9 cellular contexts compared by ENCODE assay signal in the genomic region with DNA sequence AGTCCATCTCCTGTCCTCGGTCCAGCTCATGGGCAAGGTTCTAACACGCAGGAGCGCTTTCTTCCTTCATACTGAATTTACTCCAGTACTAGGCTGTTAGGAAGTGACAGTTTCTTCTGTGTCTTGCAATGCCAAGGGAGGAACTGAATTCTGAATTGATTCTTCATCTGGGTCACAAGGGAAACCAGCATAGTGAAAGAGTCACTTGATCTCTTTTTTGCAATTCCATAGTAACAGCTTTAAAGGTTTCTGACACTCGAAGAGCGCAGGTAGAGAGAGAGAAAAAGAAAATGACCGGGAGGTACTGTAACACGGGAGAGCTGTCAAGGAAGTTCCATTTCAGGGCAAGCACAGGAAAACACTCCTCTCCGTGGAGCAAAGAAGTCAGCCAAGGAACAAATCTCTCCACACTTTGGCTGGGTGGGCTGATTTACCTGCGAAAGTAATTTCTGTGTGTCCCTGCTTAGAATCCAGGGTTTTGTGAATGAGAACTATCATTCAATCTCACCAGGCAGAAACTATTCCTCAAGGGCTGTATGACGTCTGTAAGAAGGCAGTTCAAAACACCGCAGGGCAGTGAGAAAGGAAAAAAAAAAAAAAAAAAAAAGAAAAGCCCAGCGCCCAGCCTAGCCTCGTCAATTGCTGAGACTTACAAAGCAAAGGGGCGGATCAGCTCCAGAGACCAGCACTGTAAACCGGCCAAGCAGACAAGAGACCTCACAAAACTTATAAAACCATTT.
DNase-seq lines count a peak whose midpoint lies in the region; ATAC-seq, FAIRE-seq and TF ChIP-seq lines count a peak whose summit lies in the region.
"Had no signal": no experiment of that assay in that cellular context is flagged by ENCODE, and none has a peak within 500 bp of the region (broad histone marks: within the 10 kb centered on the region; RNA-seq: fewer than 3 reads in every experiment).

No MANE protein-coding gene starts in this region.

- no peaks in the 10 kb centered on the region for H3K36me3 Mint-ChIP-seq in CD8-positive, alpha-beta T cell

- TF ChIP-seq CTCF in CD8-positive, alpha-beta T cell (IDR thresholded peaks at IDR 0.05): no peak
- TF ChIP-seq CTCF in H1 (IDR thresholded peaks at IDR 0.05; ENCODE audit: control extremely low read depth in 1 of 3, insufficient read depth in 1 of 3, low read depth in 1 of 3, low read length in 3 of 3) (no peak), lung (IDR thresholded peaks at IDR 0.05; ENCODE audit: control extremely low read depth, extremely low read depth) (no peak)

- POLR2A ChIA-PET in CD8-positive, alpha-beta T cell (lab: Charles Lee): no interaction called here
- POLR2A ChIA-PET in H1 (lab: Charles Lee; ENCODE audit: partially characterized antibody): no interaction called here

- no peak overlapping the region for H3K9ac ChIP-seq in H1 (replicated peaks in 1 of 4; ENCODE audit: extremely low read depth in 1 of 4, low read depth in 3 of 4, low read length in 3 of 4)

- no peaks in the 10 kb centered on the region for H3K23me2 ChIP-seq in H1 (ENCODE audit: low read depth, low read length)

- no peak for ATAC-seq in CD8-positive, alpha-beta T cell
- ATAC-seq in lung (ENCODE audit: insufficient read depth, low FRiP score) (peak; percentile 68), GM21786 (IDR thresholded peaks at IDR 0.05; ENCODE audit: unreplicated experiment) (no peak)
- ATAC-seq: HCT116 had no signal

- H3K4me1 Mint-ChIP-seq in CD8-positive, alpha-beta T cell (ENCODE audit: low read depth): peaks cover 13% of the 10 kb centered on the region

- DNase-seq in CD8-positive, alpha-beta T cell: no peak
- DNase-seq in NCI-H446 (lab: John Stamatoyannopoulos, UW): peak; percentile 30 to 59
- DNase-seq in H1 (ENCODE audit: low read depth in 1 of 2, low spot score in 2 of 2): peak in 1 of 2 experiments; percentile 31
- DNase-seq in lung (ENCODE audit: low spot score): no peak
- peak; percentile 66 for DNase-seq in superior temporal gyrus (ENCODE audit: extremely low spot score)
- DNase-seq in NCI-H1105 (lab: John Stamatoyannopoulos, UW): no peak
- no peak for DNase-seq in NCI-H1092 (lab: John Stamatoyannopoulos, UW)

- H2AK5ac ChIP-seq in H1 (ENCODE audit: low read depth, low read length): no peak overlapping the region

- peaks cover 15% of the 10 kb centered on the region for H3K27me3 Mint-ChIP-seq in CD8-positive, alpha-beta T cell (ENCODE audit: low read depth)

- no peak overlapping the region for H2BK20ac ChIP-seq in H1 (ENCODE audit: low read length)

- H3K9me3 Mint-ChIP-seq in CD8-positive, alpha-beta T cell: no peaks in the 10 kb centered on the region

- no peak overlapping the region for H3K4me3 ChIP-seq in CD8-positive, alpha-beta T cell (ENCODE audit: low read depth, low read length)
- peak overlapping the region; percentile 29 to 52 (median 34); a peak in 6 of 8 replicates for H3K4me3 ChIP-seq in H1 (ENCODE audit: extremely low read depth in 1 of 4, insufficient read depth in 2 of 4, low read depth in 3 of 4, low read length in 4 of 4)
- H3K4me3 ChIP-seq in lung: peak overlapping the region; percentile 6

- no peak overlapping the region for H3K27ac Mint-ChIP-seq in CD8-positive, alpha-beta T cell

- no peaks in the 10 kb centered on the region for H3K36me3 ChIP-seq in CD8-positive, alpha-beta T cell (ENCODE audit: insufficient read depth, low read length)
- no peaks in the 10 kb centered on the region for H3K36me3 ChIP-seq in H1 (ENCODE audit: control insufficient read depth in 2 of 4, insufficient read depth in 4 of 4, low read length in 3 of 4)
- H3K36me3 ChIP-seq in lung (ENCODE audit: control insufficient read depth in 2 of 2, insufficient read depth in 2 of 2, low read length in 2 of 2): no peaks in the 10 kb centered on the region

- no peaks in the 10 kb centered on the region for H3K79me2 ChIP-seq in H1 (ENCODE audit: control insufficient read depth in 1 of 2, insufficient read depth in 2 of 2, low read length in 2 of 2)

- no peak for TF ChIP-seq EP300 in H1 (IDR thresholded peaks at IDR 0.05; ENCODE audit: borderline replicate concordance in 1 of 2, low read depth in 2 of 2, low read length in 2 of 2)

- no peak overlapping the region for H2BK15ac ChIP-seq in H1 (ENCODE audit: low read length)

- H3K4me3 Mint-ChIP-seq in CD8-positive, alpha-beta T cell: peak overlapping the region; percentile 53

- no peak overlapping the region for H2BK120ac ChIP-seq in H1 (replicated peaks; ENCODE audit: low read depth, low read length)

- peak; percentile 36 for FAIRE-seq in H1 (lab: Jason Lieb, UNC)

- no peaks in the 10 kb centered on the region for H3K4me1 ChIP-seq in CD8-positive, alpha-beta T cell (ENCODE audit: insufficient read depth, low read length)
- H3K4me1 ChIP-seq in H1 (replicated peaks in 1 of 4; ENCODE audit: control insufficient read depth in 3 of 4, insufficient read depth in 4 of 4, low read length in 3 of 4) (no peaks in the 10 kb centered on the region), lung (ENCODE audit: control insufficient read depth in 2 of 2, insufficient read depth in 2 of 2, low read length in 2 of 2) (peaks cover 0 to 7% of the 10 kb centered on the region in 2 donors)

- no peak overlapping the region for H2BK5ac ChIP-seq in H1 (ENCODE audit: low read depth, low read length)

- H4K5ac ChIP-seq in H1 (ENCODE audit: insufficient read length, low read depth, low read length): no peak overlapping the region

- intact Hi-C loops in CD8-positive, alpha-beta T cell (cut with DNase I, micrococcal nuclease): no loop called here

- no peak overlapping the region for H3K56ac ChIP-seq in H1 (replicated peaks; ENCODE audit: insufficient read length, low read depth, low read length)

- peak overlapping the region; percentile 72 for H3K4me2 ChIP-seq in H1 (ENCODE audit: insufficient read depth in 1 of 2, low read depth in 2 of 2, low read length in 2 of 2)

- H2BK12ac ChIP-seq in H1 (ENCODE audit: low read depth, low read length): no peak overlapping the region

- TF ChIP-seq POLR2A in H1 (IDR thresholded peaks at IDR 0.05; ENCODE audit: control extremely low read depth in 1 of 2, low read depth in 2 of 2, low read length in 2 of 2): no peak

- no peak overlapping the region for H3K14ac ChIP-seq in H1 (ENCODE audit: insufficient read length)

- CTCF ChIA-PET in CD8-positive, alpha-beta T cell (lab: Charles Lee): interaction anchor here (1.3 kb wide), 1 partner anchor 9 kb away, joined by 4 read pairs; no protein-coding TSS in a partner anchor
- CTCF ChIA-PET in H1 (lab: Charles Lee; ENCODE audit: partially characterized antibody): interaction anchor here (0.6 to 1.6 kb wide), 2 partner anchors 13 to 87 kb away, joined by 3 to 5 read pairs; no protein-coding TSS in a partner anchor

- H3K79me1 ChIP-seq in H1 (ENCODE audit: low read depth, low read length): no peaks in the 10 kb centered on the region

- TF ChIP-seq RAD21 in H1 (IDR thresholded peaks at IDR 0.05 in 1 of 2, conservative IDR thresholded peaks at IDR 0.05 in 1 of 2; ENCODE audit: low read depth in 2 of 2, low read length in 2 of 2): no peak

- peak overlapping the region; percentile 36 for H2AFZ ChIP-seq in H1 (ENCODE audit: low read length)

- H4K8ac ChIP-seq in H1 (ENCODE audit: extremely low read depth, insufficient read depth, low read length): no peak overlapping the region

- H3K9me3 ChIP-seq in CD8-positive, alpha-beta T cell (ENCODE audit: low read length): no peaks in the 10 kb centered on the region
- H3K9me3 ChIP-seq in H1 (ENCODE audit: insufficient read depth in 2 of 2, low read depth in 1 of 2, low read length in 1 of 2): no peaks in the 10 kb centered on the region
- no peaks in the 10 kb centered on the region for H3K9me3 ChIP-seq in lung (ENCODE audit: control insufficient read depth in 2 of 2, insufficient read depth in 1 of 2, low read length in 1 of 2)

- no peak overlapping the region for H3K18ac ChIP-seq in H1 (ENCODE audit: extremely low read depth, low read length)

- H4K91ac ChIP-seq in H1 (replicated peaks; ENCODE audit: insufficient read length, low read length): no peak overlapping the region

- 24% methylated on average over 15 of the region's 15 CpGs; no CpG with 5 or more reads in 1 of the 2 experiments for WGBS in H1 (ENCODE audit: extremely low coverage in 1 of 2, insufficient coverage in 1 of 2, insufficient read length in 1 of 2, insufficient replicate concordance in 2 of 2, low coverage in 1 of 2, low lambda C conversion rate in 2 of 2, missing lambda C conversion rate in 1 of 2), 2 experiments
- WGBS in lung, 2 donors: 1 to 3% methylated on average over 15 of the region's 15 CpGs

- no peaks in the 10 kb centered on the region for H3K27me3 ChIP-seq in CD8-positive, alpha-beta T cell (ENCODE audit: insufficient read depth, low read length)
- no peaks in the 10 kb centered on the region for H3K27me3 ChIP-seq in H1 (replicated peaks in 1 of 4; ENCODE audit: control insufficient read depth in 3 of 4, extremely low read depth in 1 of 4, insufficient read depth in 3 of 4, low read length in 3 of 4)
- no peaks in the 10 kb centered on the region for H3K27me3 ChIP-seq in lung (ENCODE audit: control insufficient read depth, insufficient read depth)

- H3K4ac ChIP-seq in H1 (replicated peaks; ENCODE audit: insufficient read length, low read depth, low read length): no peak overlapping the region

- H4K20me1 ChIP-seq in H1 (replicated peaks in 1 of 2; ENCODE audit: control insufficient read depth in 1 of 2, insufficient read depth in 2 of 2, low read length in 2 of 2): no peaks in the 10 kb centered on the region

- no peak overlapping the region for H3K27ac ChIP-seq in CD8-positive, alpha-beta T cell (ENCODE audit: low read depth, low read length)
- H3K27ac ChIP-seq in H1 (ENCODE audit: low read depth, low read length) (no peak overlapping the region), lung (ENCODE audit: low read depth in 1 of 2, low read length in 1 of 2) (peak overlapping the region; percentile 66 to 79)

- H3K23ac ChIP-seq in H1 (ENCODE audit: insufficient read length): no peak overlapping the region

TF ChIP-seq in H1, 55 proteins besides CTCF, POLR2A, EP300 and RAD21 (continues in another document):
- no peak for TF ChIP-seq SIN3A (conservative IDR thresholded peaks at IDR 0.05 in 1 of 2, IDR thresholded peaks at IDR 0.05 in 1 of 2; ENCODE audit: low read depth in 1 of 2, low read length in 2 of 2)
- TF ChIP-seq GTF2F1 (IDR thresholded peaks at IDR 0.05; ENCODE audit: borderline replicate concordance, low read depth, low read length): no peak
- no peak for TF ChIP-seq CBX5 (IDR thresholded peaks at IDR 0.05; ENCODE audit: low read depth, low read length)
- no peak for TF ChIP-seq SRF (IDR thresholded peaks at IDR 0.05; ENCODE audit: low read depth, low read length)
- TF ChIP-seq POLR2AphosphoS5 (IDR thresholded peaks at IDR 0.05; ENCODE audit: low read depth, low read length): no peak
- TF ChIP-seq CBX8 (IDR thresholded peaks at IDR 0.05; ENCODE audit: borderline replicate concordance, low read depth, low read length): no peak
- no peak for TF ChIP-seq NRF1 (IDR thresholded peaks at IDR 0.05; ENCODE audit: low read depth, low read length)
- TF ChIP-seq SAP30 (IDR thresholded peaks at IDR 0.05; ENCODE audit: insufficient read depth, insufficient replicate concordance, low read length): no peak
- no peak for TF ChIP-seq FOSL1 (IDR thresholded peaks at IDR 0.05; ENCODE audit: insufficient read depth, low read depth, low read length)
- no peak for TF ChIP-seq KDM4A (IDR thresholded peaks at IDR 0.05; ENCODE audit: low read depth, low read length, severe bottlenecking)

Comparison
In these comparisons a context has a peak if more than half of its experiments do, and no peak if none do; other contexts are left out.
1. DNase-seq: peak in NCI-H446 (2 of 2) and superior temporal gyrus (single experiment); none in CD8-positive, alpha-beta T cell (0 of 7), lung (single experiment), NCI-H1105 (single experiment) and NCI-H1092 (single experiment).
2. H3K27ac ChIP-seq: peak in lung (2 of 2); none in CD8-positive, alpha-beta T cell (single experiment) and H1 (single experiment).